1 cellular context compared by ENCODE assay signal in the genomic region with DNA sequence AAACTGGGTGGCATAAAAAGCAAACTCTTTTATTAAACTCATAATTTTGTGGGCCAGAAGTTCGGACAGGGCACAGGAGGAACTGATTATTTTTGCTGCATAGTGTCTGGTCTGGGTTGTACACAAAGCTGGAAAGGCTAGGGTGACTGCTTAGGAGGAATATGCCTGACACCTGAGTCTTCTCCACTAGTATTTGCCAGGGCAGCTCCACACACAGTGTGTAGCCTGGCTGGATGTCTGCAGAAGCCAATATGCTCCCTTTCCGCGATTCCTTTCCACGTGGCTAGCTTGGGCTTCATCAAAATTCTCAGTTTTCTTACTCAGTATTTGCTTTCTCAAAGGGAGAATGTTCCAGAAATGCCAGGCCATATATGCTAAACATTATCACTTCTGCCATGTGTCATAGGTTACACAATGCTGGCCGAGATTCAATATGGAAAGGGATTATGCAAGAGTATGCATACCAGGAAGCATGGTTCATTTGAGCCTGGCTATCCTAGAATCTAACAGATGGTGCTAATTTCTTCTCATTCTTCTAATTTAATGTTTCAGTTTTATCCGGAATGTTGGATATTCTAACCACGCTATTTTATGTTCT.
TF ChIP-seq lines count a peak whose summit lies in the region.

No MANE protein-coding gene starts in this region.

TF ChIP-seq in SK-N-SH, 30 proteins besides CTCF, POLR2A, EP300 and RAD21 (continued from another document):
- TF ChIP-seq, protein P1, sequence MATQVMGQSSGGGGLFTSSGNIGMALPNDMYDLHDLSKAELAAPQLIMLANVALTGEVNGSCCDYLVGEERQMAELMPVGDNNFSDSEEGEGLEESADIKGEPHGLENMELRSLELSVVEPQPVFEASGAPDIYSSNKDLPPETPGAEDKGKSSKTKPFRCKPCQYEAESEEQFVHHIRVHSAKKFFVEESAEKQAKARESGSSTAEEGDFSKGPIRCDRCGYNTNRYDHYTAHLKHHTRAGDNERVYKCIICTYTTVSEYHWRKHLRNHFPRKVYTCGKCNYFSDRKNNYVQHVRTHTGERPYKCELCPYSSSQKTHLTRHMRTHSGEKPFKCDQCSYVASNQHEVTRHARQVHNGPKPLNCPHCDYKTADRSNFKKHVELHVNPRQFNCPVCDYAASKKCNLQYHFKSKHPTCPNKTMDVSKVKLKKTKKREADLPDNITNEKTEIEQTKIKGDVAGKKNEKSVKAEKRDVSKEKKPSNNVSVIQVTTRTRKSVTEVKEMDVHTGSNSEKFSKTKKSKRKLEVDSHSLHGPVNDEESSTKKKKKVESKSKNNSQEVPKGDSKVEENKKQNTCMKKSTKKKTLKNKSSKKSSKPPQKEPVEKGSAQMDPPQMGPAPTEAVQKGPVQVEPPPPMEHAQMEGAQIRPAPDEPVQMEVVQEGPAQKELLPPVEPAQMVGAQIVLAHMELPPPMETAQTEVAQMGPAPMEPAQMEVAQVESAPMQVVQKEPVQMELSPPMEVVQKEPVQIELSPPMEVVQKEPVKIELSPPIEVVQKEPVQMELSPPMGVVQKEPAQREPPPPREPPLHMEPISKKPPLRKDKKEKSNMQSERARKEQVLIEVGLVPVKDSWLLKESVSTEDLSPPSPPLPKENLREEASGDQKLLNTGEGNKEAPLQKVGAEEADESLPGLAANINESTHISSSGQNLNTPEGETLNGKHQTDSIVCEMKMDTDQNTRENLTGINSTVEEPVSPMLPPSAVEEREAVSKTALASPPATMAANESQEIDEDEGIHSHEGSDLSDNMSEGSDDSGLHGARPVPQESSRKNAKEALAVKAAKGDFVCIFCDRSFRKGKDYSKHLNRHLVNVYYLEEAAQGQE (IDR thresholded peaks at IDR 0.05; ENCODE audit: low read depth, low read length): no peak
